21 cellular contexts compared by ENCODE assay signal in the genomic region with DNA sequence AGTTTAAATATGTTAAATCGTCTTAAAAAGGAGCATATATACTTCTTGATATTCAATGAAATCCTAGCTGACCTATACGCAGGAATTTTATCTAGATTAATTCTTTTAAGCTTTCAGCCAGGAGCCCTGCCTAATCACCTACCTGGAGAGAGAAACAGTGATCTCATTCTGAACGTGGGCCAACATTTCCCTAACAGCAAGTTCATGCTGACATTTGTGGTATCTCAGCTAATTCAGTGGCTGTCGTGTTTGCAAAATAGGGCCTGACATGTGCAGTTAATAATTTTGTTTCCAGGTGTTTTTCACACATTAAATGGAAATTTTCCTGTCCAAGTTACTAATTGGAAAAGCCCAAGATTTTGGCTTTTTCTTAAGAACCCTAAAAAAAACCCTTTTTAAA. TPM values are rescaled to one million over a fixed set of nuclear protein-coding genes. Genes with fewer than 3 reads are reported as not detected.
DNase-seq lines count a peak whose midpoint lies in the region; ATAC-seq, FAIRE-seq and TF ChIP-seq lines count a peak whose summit lies in the region.
"Had no signal": no experiment of that assay in that cellular context is flagged by ENCODE, and none has a peak within 500 bp of the region (broad histone marks: within the 10 kb centered on the region; RNA-seq: fewer than 3 reads in every experiment).

No MANE protein-coding gene starts in this region.

- H3K27me3 ChIP-seq in bronchial epithelial cell (ENCODE audit: control insufficient read depth, insufficient read depth, low read length), result peaks cover 3% of the 10 kb centered on the region

- H3K36me3 ChIP-seq in bronchial epithelial cell (ENCODE audit: control insufficient read depth, insufficient read depth, low read length), result no peaks in the 10 kb centered on the region

- DNase-seq in COR-L47 (lab: John Stamatoyannopoulos, UW) (peak; percentile 5), LNCaP clone FGC (ENCODE audit: low read depth) (peak; percentile 66), bronchial epithelial cell (ENCODE audit: low read depth) (peak; percentile 55), mucosa of gallbladder (ENCODE audit: low spot score) (peak; percentile 59), activated T-cell treated with anti-CD3 and anti-CD28 coated beads for 4 hours (no peak)
- DNase-seq: CD4-positive, alpha-beta T cell; DMS53; GOT3; NCI-H1105; NCI-H1694 treated with DMSO at 0.1 percent for 48 hours; NCI-H526 treated with DMSO at 0.1 percent for 48 hours; OCI-M1; SHP77 treated with DMSO at 0.1 percent for 48 hours; SK-N-SH had no signal

- ATAC-seq in HG03469 (IDR thresholded peaks at IDR 0.05; ENCODE audit: unreplicated experiment) (no peak), GM18907 (IDR thresholded peaks at IDR 0.05; ENCODE audit: unreplicated experiment) (no peak)
- ATAC-seq: A549, HCT116, K562 had no signal

- H3K4me3 ChIP-seq in LNCaP clone FGC (ENCODE audit: low read depth, low read length), result no peak overlapping the region
- H3K4me3 ChIP-seq in bronchial epithelial cell (ENCODE audit: low read depth, low read length), result no peak overlapping the region
- H3K4me3 ChIP-seq: A549, K562 had no signal

- TF ChIP-seq CTCF in LNCaP clone FGC (IDR thresholded peaks at IDR 0.05; ENCODE audit: control insufficient read depth, extremely low read depth, insufficient read depth) (no peak), bronchial epithelial cell (IDR thresholded peaks at IDR 0.05; ENCODE audit: insufficient read depth, low read length, severe bottlenecking) (no peak)

- FAIRE-seq in bronchial epithelial cell (lab: Jason Lieb, UNC), result no peak
- FAIRE-seq: A549, GM12892, GM18507, K562 had no signal

RNA-seq across cellular contexts. Expression of gene KRT24, which starts 17.4 kb away (rescaled TPM):
- total RNA-seq in bronchial epithelial cell (1.6 and 9.1 TPM in 2 replicates), mucosa of gallbladder (0.17 TPM)
- total RNA-seq: CD4-positive, alpha-beta T cell; K562 had no signal

RNA-seq across cellular contexts. Expression of gene KRT222, which starts 21.2 kb away (rescaled TPM):
- total RNA-seq in bronchial epithelial cell (not detected in 2 replicates), mucosa of gallbladder (12.7 TPM)
- total RNA-seq: CD4-positive, alpha-beta T cell had no signal

RNA-seq across cellular contexts. Expression of gene SMARCE1, which starts 38.6 kb away (rescaled TPM):
- 49.2 and 75.5 TPM in 2 replicates for total RNA-seq in bronchial epithelial cell
- total RNA-seq in mucosa of gallbladder, result 90.5 TPM

Comparison
In these comparisons a context has a peak if more than half of its experiments do, and no peak if none do; other contexts are left out.
1. RNA of gene KRT222, which starts 21.2 kb away (total RNA-seq): 12.7 TPM in mucosa of gallbladder (single experiment); not detected in bronchial epithelial cell; every median in the first group is over 10 times any median in the second.